Comparison of ENCODE assay signal across 8 cellular contexts in genomic region chr13:70571221-70571620, GRCh38.
"Had no signal": no experiment of that assay in that cellular context is flagged by ENCODE, and none has a peak within 500 bp of the region (broad histone marks: within the 10 kb centered on the region; RNA-seq: fewer than 3 reads in every experiment).

No MANE protein-coding gene starts in this region.

- DNase-seq: GDM1, GF-D8 had no signal

- H3K4me3 ChIP-seq: GM12878 had no signal

- FAIRE-seq: G401.6, GM12878, GM12891, GM12892, GM18507, GM19239 had no signal

- ATAC-seq: GM12878 had no signal
